28 cellular contexts compared by ENCODE assay signal in genomic region chr10:9501944-9502343, GRCh38.
"Had no signal": no experiment of that assay in that cellular context is flagged by ENCODE, and none has a peak within 500 bp of the region (broad histone marks: within the 10 kb centered on the region; RNA-seq: fewer than 3 reads in every experiment).

No MANE protein-coding gene starts in this region.

- H3K27ac ChIP-seq: body of pancreas, cardiac muscle cell, colonic mucosa, gastrocnemius medialis, heart left ventricle, WERI-Rb-1 had no signal

- H3K4me3 ChIP-seq: body of pancreas, cardiac muscle cell, colonic mucosa, gastrocnemius medialis, heart left ventricle had no signal

- H3K36me3 ChIP-seq: cardiac muscle cell, colonic mucosa, gastrocnemius medialis, heart left ventricle, WERI-Rb-1 had no signal

- DNase-seq: activated B cell treated with CpG ODN at 0.5 μM for 24 hours; activated CD4-positive, alpha-beta T cell treated with anti-CD3 and anti-CD28 coated beads for 48 hours; activated CD4-positive, alpha-beta T cell treated with anti-CD3 and anti-CD28 coated beads, Interleukin-2, amount 50 U/mL, for 1 hour; activated CD4-positive, alpha-beta T cell treated with anti-CD3 and anti-CD28 coated beads, Interleukin-2, amount 50 U/mL, for 48 hours; activated CD8-positive, alpha-beta memory T cell treated with anti-CD3 and anti-CD28 coated beads for 24 hours; activated CD8-positive, alpha-beta T cell treated with anti-CD3 and anti-CD28 coated beads for 36 hours; activated effector memory CD4-positive, alpha-beta T cell treated with Interleukin-2 at 50 U/mL for 16 hours; activated gamma-delta T cell treated with Interleukin-2 at 50 U/mL for 16 hours; activated naive CD4-positive, alpha-beta T cell treated with anti-CD3 and anti-CD28 coated beads, Interleukin-2, amount 50 U/mL, for 16 hours; activated naive CD4-positive, alpha-beta T cell treated with Interleukin-2 at 50 U/mL for 16 hours; activated T-cell treated with anti-CD3 and anti-CD28 coated beads, Interleukin-2, amount 50 U/mL, for 4 hours; amniotic stem cell; anterior cingulate cortex; body of pancreas; central memory CD4-positive, alpha-beta T cell; cerebellar nuclear complex; colonic mucosa; effector memory CD4-positive, alpha-beta T cell; endodermal cell; foreskin fibroblast; gastrocnemius medialis; glutamatergic neuron; heart left ventricle; T-helper 1 cell; T-helper 17 cell; T1000; WERI-Rb-1 had no signal

- H3K9me3 ChIP-seq: body of pancreas, colonic mucosa, gastrocnemius medialis, heart left ventricle had no signal

- H3K4me1 ChIP-seq: body of pancreas, colonic mucosa, gastrocnemius medialis, heart left ventricle had no signal

- H3K27me3 ChIP-seq: body of pancreas, cardiac muscle cell, colonic mucosa, gastrocnemius medialis, heart left ventricle had no signal
